ENCODE assay signal across 38 cellular contexts in the genomic region with DNA sequence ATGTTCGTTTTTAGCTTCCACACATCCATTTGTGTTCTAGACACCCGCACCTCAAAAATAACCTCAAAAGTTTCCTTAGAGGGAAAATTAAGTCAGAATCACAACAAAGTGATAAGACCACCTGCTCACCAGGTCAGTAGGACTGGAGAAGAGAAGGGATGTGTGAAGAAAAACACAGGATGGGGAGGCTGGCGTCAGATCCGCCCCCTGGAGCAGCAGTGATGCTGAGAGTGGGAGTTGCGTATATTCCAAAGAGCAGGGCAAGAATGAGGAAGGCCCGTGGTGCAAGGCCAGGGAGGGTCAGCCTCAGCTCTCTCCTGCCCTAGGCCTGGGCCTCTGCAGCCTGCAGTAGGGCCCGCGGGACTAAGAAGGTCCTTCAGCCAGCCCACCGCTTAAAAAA. TPM values are rescaled to one million over a fixed set of nuclear protein-coding genes. Genes with fewer than 3 reads are reported as not detected.
"Had no signal": no experiment of that assay in that cellular context is flagged by ENCODE, and none has a peak within 500 bp of the region (broad histone marks: within the 10 kb centered on the region; RNA-seq: fewer than 3 reads in every experiment).

No MANE protein-coding gene starts in this region.

- H3K9me3 ChIP-seq: MG63 had no signal

- H3K4me3 ChIP-seq: MG63 had no signal

- DNase-seq: Karpas-422, Kasumi-1, MG63, MM.1S, MV-4-11, NCI-H1048, NCI-H1092, NCI-H1092 treated with DMSO at 0.1 percent for 48 hours, NCI-H1105, NCI-H1105 treated with DMSO at 0.1 percent for 48 hours, NCI-H1417, NCI-H1417 treated with DMSO at 0.1 percent for 48 hours, NCI-H1436, NCI-H1436 treated with DMSO at 0.1 percent for 48 hours, NCI-H146, NCI-H1694, NCI-H187, NCI-H187 treated with DMSO at 0.1 percent for 48 hours, NCI-H1930, NCI-H2029, NCI-H2029 treated with DMSO at 0.1 percent for 48 hours, NCI-H2081, NCI-H2081 treated with DMSO at 0.1 percent for 48 hours, NCI-H2107, NCI-H2171, NCI-H2171 treated with DMSO at 0.1 percent for 48 hours, NCI-H2227 treated with DMSO at 0.1 percent for 48 hours, NCI-H226, NCI-H345, NCI-H446, NCI-H446 treated with DMSO at 0.1 percent for 48 hours, NCI-H510A, NCI-H510A treated with DMSO at 0.1 percent for 48 hours, NCI-H524 had no signal

- H3K36me3 ChIP-seq: MG63 had no signal

RNA-seq across cellular contexts. Expression of a gene that starts 28.7 kb away (rescaled TPM):
- total RNA-seq: LHCN-M2, M059J, MCF 10A, NCI-H460 had no signal
